Comparison of ENCODE assay signal across 8 cellular contexts in the genomic region with DNA sequence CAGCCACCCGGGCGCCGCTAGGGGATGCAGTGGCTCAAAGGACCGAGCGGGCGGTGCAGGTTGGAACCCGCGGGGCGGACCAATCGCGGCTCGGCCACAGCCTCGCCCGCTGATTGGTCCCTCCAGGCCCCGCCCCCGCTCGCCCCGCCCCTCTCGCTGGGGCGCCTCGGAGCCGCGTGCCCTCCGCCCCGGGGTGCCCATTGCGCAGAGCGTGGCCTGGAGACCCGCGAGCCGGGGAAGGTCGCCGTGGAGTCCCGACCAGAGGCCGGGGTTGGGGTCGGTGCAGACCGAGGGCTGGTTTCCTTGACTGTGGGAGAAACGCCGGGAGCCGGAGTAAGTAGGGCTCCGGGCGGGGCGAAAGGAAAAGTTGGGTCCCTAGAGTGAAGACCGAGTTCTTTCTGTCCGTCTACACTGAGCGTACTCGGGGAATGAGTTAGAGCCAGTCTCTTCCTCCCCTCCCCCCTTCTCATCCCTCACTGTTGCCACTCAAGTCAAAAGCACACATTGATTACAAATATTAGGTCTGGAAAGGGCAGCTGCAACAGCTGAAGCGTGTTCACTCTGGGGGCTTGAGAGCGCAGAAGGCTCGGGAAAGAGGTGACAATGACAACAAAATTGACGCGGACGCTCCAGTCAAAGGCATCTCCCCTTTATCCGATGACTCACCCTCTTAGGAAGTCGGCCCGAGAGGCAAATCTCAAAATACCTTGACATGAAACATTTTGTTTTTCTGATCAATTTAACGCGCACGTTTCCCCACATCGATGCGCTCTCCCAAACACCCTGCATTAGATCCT. TPM values are rescaled to one million over a fixed set of nuclear protein-coding genes. Genes with fewer than 3 reads are reported as not detected.
A peak's percentile ranks its signal among the peaks of the same experiment; 100 is the strongest.
DNase-seq lines count a peak whose midpoint lies in the region; TF ChIP-seq lines count a peak whose summit lies in the region.

No MANE protein-coding gene starts in this region.

- peaks cover 88% of the 10 kb centered on the region for H3K27me3 ChIP-seq in brain microvascular endothelial cell (replicated peaks)

- TF ChIP-seq CTCF in brain microvascular endothelial cell (IDR thresholded peaks at IDR 0.05; ENCODE audit: low read depth, low read length, missing control alignments): peak; percentile 70

- H3K36me3 ChIP-seq in brain microvascular endothelial cell (replicated peaks): no peaks in the 10 kb centered on the region

- no peak overlapping the region for H3K27ac ChIP-seq in brain microvascular endothelial cell

- peak; percentile 62 for DNase-seq in H4 (ENCODE audit: low spot score)
- peak; percentile 68 for DNase-seq in LHCN-M2 (ENCODE audit: low read depth)
- DNase-seq in UCSD-AML1 (lab: John Stamatoyannopoulos, UW; ENCODE audit: unreplicated experiment): peak; percentile 92
- DNase-seq in brain microvascular endothelial cell: peak; percentile 34
- peak; percentile 14 for DNase-seq in inferior parietal cortex (ENCODE audit: extremely low spot score)
- DNase-seq in stimulated activated CD4-positive, alpha-beta T cell treated with anti-CD3 and anti-CD28 coated beads, Interleukin-15, amount 100 ng/mL, for 1 hour (ENCODE audit: low read depth in 1 of 2, low spot score in 1 of 2): peak; percentile 92 to 98
- no peak for DNase-seq in dedifferentiated amniotic fluid mesenchymal stem cell (ENCODE audit: extremely low spot score)

- peak overlapping the region; percentile 72 for H3K4me3 ChIP-seq in GM08714 (ENCODE audit: low read length)
- H3K4me3 ChIP-seq in brain microvascular endothelial cell (ENCODE audit: low read depth, low read length): peak overlapping the region; percentile 29

- in situ Hi-C loops in brain microvascular endothelial cell (cut with HindIII; ENCODE audit: low pct_ligation_motif_present, low sequenced_read_pairs): no loop called here

RNA-seq across cellular contexts. Expression of a gene that starts 0.8 kb away (rescaled TPM):
- 0.21 and 0.64 TPM in 2 replicates for total RNA-seq in H4 (2014; rRNA removed; shearing (Covaris generic))
- not detected in 2 replicates for total RNA-seq in LHCN-M2 (2014; rRNA removed)
- polyA plus RNA-seq in LHCN-M2 (2012): 0.06 TPM
